In the genomic region with DNA sequence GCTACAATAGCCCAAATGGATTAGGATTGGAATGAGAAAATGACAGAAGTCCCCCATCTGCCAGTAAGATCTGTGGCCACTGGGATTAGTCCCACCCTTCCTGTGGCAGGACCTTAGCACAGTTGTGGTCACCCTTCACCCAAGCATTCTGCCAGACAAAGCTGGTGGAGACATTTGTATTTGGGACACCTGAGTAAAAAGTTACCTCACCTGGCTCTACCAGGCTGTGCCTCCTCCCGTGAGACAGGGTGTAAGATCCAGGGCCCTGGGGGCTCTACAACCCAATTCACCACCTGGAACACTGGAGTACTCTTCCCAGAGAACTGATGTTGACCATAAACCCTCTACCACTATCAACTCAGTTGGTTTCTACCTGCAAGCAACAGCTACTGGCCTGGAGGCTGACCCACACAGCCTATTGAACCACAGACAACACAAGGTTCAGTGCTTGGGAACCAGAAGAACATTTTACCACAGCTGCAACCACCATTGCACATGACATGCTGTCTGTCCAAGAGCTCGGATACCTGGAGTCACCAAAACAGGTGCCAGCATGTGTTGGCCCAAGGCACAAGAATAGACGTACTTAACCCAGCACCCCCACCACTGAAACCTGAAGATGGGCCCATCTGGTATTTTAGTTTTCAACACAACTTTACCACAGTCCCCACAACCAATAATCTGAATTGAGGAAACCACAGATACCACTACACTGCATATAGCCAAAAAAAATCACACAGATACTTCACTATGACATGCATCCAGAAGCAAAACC, we compare ENCODE assay signal across 20 cellular contexts.
"Had no signal": no experiment of that assay in that cellular context is flagged by ENCODE, and none has a peak within 500 bp of the region (broad histone marks: within the 10 kb centered on the region; RNA-seq: fewer than 3 reads in every experiment).

No MANE protein-coding gene starts in this region.

- DNase-seq: Karpas-422, MG63, NCI-H1048, NCI-H1105, NCI-H1417, NCI-H1436 treated with DMSO at 0.1 percent for 48 hours, NCI-H1694, NCI-H187 treated with DMSO at 0.1 percent for 48 hours, NCI-H2029 treated with DMSO at 0.1 percent for 48 hours, NCI-H2171 treated with DMSO at 0.1 percent for 48 hours, NCI-H345, NCI-H446 treated with DMSO at 0.1 percent for 48 hours, NCI-H510A treated with DMSO at 0.1 percent for 48 hours, NCI-H526, NCI-H748 treated with DMSO at 0.1 percent for 48 hours, SHP77, SK-N-SH, T-helper 1 cell had no signal

- H3K9ac ChIP-seq: SK-N-SH had no signal

- H3K36me3 ChIP-seq: MG63 had no signal

- H3K4me3 ChIP-seq: K562, MG63 had no signal

- H3K9me3 ChIP-seq: MG63, SK-N-SH had no signal

- H3K27ac ChIP-seq: RWPE1 had no signal

- H3K27me3 ChIP-seq: MG63 had no signal

- H3K4me2 ChIP-seq: SK-N-SH had no signal
